In genomic region chr2:64013053-64013452, GRCh38 we compare ENCODE assay signal across 24 cellular contexts.
"Had no signal": no experiment of that assay in that cellular context is flagged by ENCODE, and none has a peak within 500 bp of the region (broad histone marks: within the 10 kb centered on the region; RNA-seq: fewer than 3 reads in every experiment).

No MANE protein-coding gene starts in this region.

- H3K27ac Mint-ChIP-seq: activated CD8-positive, alpha-beta memory T cell treated with anti-CD3 and anti-CD28 coated beads, Interleukin-2, amount 10 ng/mL, durations not matched to agents 7 days and 5 days; activated CD8-positive, alpha-beta T cell treated with anti-CD3 and anti-CD28 coated beads, Interleukin-2, amount 10 ng/mL, durations not matched to agents 7 days and 5 days; activated naive CD4-positive, alpha-beta T cell treated with anti-CD3 and anti-CD28 coated beads, Interleukin-2, amount 10 ng/mL, durations not matched to agents 7 days and 5 days; natural killer cell treated with Interleukin-12 subunit alpha and Interleukin-12 subunit beta and Interleukin-15 and Interleukin-18, amount 100 ng/mL, for 72 hours; T-cell; T-helper 2 cell treated with Interferon-gamma antibody and Interleukin-4, amounts not matched to agents 5 μg/mL and 100 μg/mL, for 36 hours had no signal

- H3K4me3 Mint-ChIP-seq: activated CD4-positive, alpha-beta T cell treated with anti-CD3 and anti-CD28 coated beads for 36 hours; activated CD8-positive, alpha-beta memory T cell treated with anti-CD3 and anti-CD28 coated beads, Interleukin-2, amount 10 ng/mL, durations not matched to agents 7 days and 5 days; activated CD8-positive, alpha-beta T cell treated with anti-CD3 and anti-CD28 coated beads, Interleukin-2, amount 10 ng/mL, durations not matched to agents 7 days and 5 days; activated naive CD4-positive, alpha-beta T cell treated with anti-CD3 and anti-CD28 coated beads, Interleukin-2, amount 10 ng/mL, durations not matched to agents 7 days and 5 days; central memory CD8-positive, alpha-beta T cell; natural killer cell treated with Interleukin-12 subunit alpha and Interleukin-12 subunit beta and Interleukin-15 and Interleukin-18, amount 100 ng/mL, for 72 hours; T-cell; T-helper 2 cell treated with Interferon-gamma antibody and Interleukin-4, amounts not matched to agents 5 μg/mL and 100 μg/mL, for 36 hours had no signal

- H3K27me3 ChIP-seq: esophagus squamous epithelium, tibial nerve had no signal

- DNase-seq: activated CD4-positive, alpha-beta T cell treated with anti-CD3 and anti-CD28 coated beads for 36 hours; activated CD4-positive, CD25-positive, alpha-beta regulatory T cell; activated CD8-positive, alpha-beta memory T cell treated with anti-CD3 and anti-CD28 coated beads, Interleukin-2, amount 10 ng/mL, durations not matched to agents 7 days and 5 days; activated CD8-positive, alpha-beta T cell treated with anti-CD3 and anti-CD28 coated beads, Interleukin-2, amount 10 ng/mL, durations not matched to agents 7 days and 5 days; activated effector memory CD4-positive, alpha-beta T cell treated with anti-CD3 and anti-CD28 coated beads, Interleukin-2, amount 50 U/mL, for 16 hours; activated naive CD4-positive, alpha-beta T cell treated with anti-CD3 and anti-CD28 coated beads, Interleukin-2, amount 10 ng/mL, durations not matched to agents 7 days and 5 days; dermis blood vessel endothelial cell; effector CD4-positive, alpha-beta T cell; esophagus squamous epithelium; foreskin melanocyte; islet precursor cell; left ventricle myocardium inferior; mucosa of descending colon; posterior cingulate gyrus; right cardiac atrium; stimulated activated CD4-positive, alpha-beta T cell treated with anti-CD3 and anti-CD28 coated beads, Interleukin-2, amount 100 ng/mL, for 48 hours; stimulated activated naive CD4-positive, alpha-beta T cell treated with Interleukin-2 at 50 U/mL for 16 hours; T-cell had no signal

- H3K27me3 Mint-ChIP-seq: activated CD4-positive, alpha-beta T cell treated with anti-CD3 and anti-CD28 coated beads for 36 hours; activated CD8-positive, alpha-beta memory T cell treated with anti-CD3 and anti-CD28 coated beads, Interleukin-2, amount 10 ng/mL, durations not matched to agents 7 days and 5 days; activated naive CD4-positive, alpha-beta T cell treated with anti-CD3 and anti-CD28 coated beads, Interleukin-2, amount 10 ng/mL, durations not matched to agents 7 days and 5 days; central memory CD8-positive, alpha-beta T cell; natural killer cell treated with Interleukin-12 subunit alpha and Interleukin-12 subunit beta and Interleukin-15 and Interleukin-18, amount 100 ng/mL, for 72 hours; T-cell had no signal

- H3K4me3 ChIP-seq: esophagus squamous epithelium, left ventricle myocardium inferior, lung, mucosa of descending colon, tibial nerve had no signal

- ATAC-seq: activated CD8-positive, alpha-beta memory T cell treated with anti-CD3 and anti-CD28 coated beads, Interleukin-2, amount 10 ng/mL, durations not matched to agents 7 days and 5 days; activated CD8-positive, alpha-beta T cell treated with anti-CD3 and anti-CD28 coated beads, Interleukin-2, amount 10 ng/mL, durations not matched to agents 7 days and 5 days; mucosa of descending colon; natural killer cell treated with Interleukin-12 subunit alpha and Interleukin-12 subunit beta and Interleukin-15 and Interleukin-18, amount 100 ng/mL, for 72 hours; right cardiac atrium; T-cell had no signal

- H3K36me3 ChIP-seq: esophagus squamous epithelium, left ventricle myocardium inferior, tibial nerve had no signal

- FAIRE-seq: bronchial epithelial cell had no signal

- H3K9me3 ChIP-seq: esophagus squamous epithelium, left ventricle myocardium inferior, mucosa of descending colon, tibial nerve had no signal

- H3K27ac ChIP-seq: esophagus squamous epithelium, left ventricle myocardium inferior, tibial nerve had no signal

- H3K9me3 Mint-ChIP-seq: central memory CD8-positive, alpha-beta T cell; natural killer cell treated with Interleukin-12 subunit alpha and Interleukin-12 subunit beta and Interleukin-15 and Interleukin-18, amount 100 ng/mL, for 72 hours; T-cell; T-helper 2 cell treated with Interferon-gamma antibody and Interleukin-4, amounts not matched to agents 5 μg/mL and 100 μg/mL, for 36 hours had no signal
